In genomic region chr19:35404879-35405622, GRCh38 we compare ENCODE assay signal across 10 cellular contexts. TPM values are rescaled to one million over a fixed set of nuclear protein-coding genes. Genes with fewer than 3 reads are reported as not detected.
A peak's percentile ranks its signal among the peaks of the same experiment; 100 is the strongest.
DNase-seq lines count a peak whose midpoint lies in the region; ATAC-seq, FAIRE-seq and TF ChIP-seq lines count a peak whose summit lies in the region.
"Had no signal": no experiment of that assay in that cellular context is flagged by ENCODE, and none has a peak within 500 bp of the region (broad histone marks: within the 10 kb centered on the region; RNA-seq: fewer than 3 reads in every experiment).

No MANE protein-coding gene starts in this region.

- H3K4me3 Mint-ChIP-seq in CD8-positive, alpha-beta T cell, result no peak overlapping the region

- no peak overlapping the region for H3K27ac Mint-ChIP-seq in CD8-positive, alpha-beta T cell

- POLR2A ChIA-PET in HEK293T (lab: Yijun Ruan, JAX), result no interaction called here
- POLR2A ChIA-PET in CD8-positive, alpha-beta T cell (lab: Charles Lee), result no interaction called here

- H3K27ac ChIP-seq in CD8-positive, alpha-beta T cell (ENCODE audit: low read depth, low read length), result no peak overlapping the region

- no peaks in the 10 kb centered on the region for H3K4me1 Mint-ChIP-seq in CD8-positive, alpha-beta T cell (ENCODE audit: low read depth)

- no peak overlapping the region for H3K4me3 ChIP-seq in CD8-positive, alpha-beta T cell (ENCODE audit: low read depth, low read length)

- intact Hi-C loops in CD8-positive, alpha-beta T cell (cut with DNase I, micrococcal nuclease), result loop anchor here in 1 of 2 experiments (10.0 kb wide), 1 partner anchor 60 kb away; no protein-coding TSS in a partner anchor

- FAIRE-seq in GM12892 (lab: Jason Lieb, UNC), result peak; percentile 94
- FAIRE-seq: endothelial cell of umbilical vein had no signal

- H3K36me3 Mint-ChIP-seq in CD8-positive, alpha-beta T cell, result no peaks in the 10 kb centered on the region

- H3K4me1 ChIP-seq in CD8-positive, alpha-beta T cell (ENCODE audit: insufficient read depth, low read length), result no peaks in the 10 kb centered on the region

- peak; percentile 54 for DNase-seq in GM12892 (ENCODE audit: insufficient read length)
- DNase-seq in activated CD4-positive, alpha-beta T cell treated with anti-CD3 and anti-CD28 coated beads, Interleukin-2, amount 50 U/mL, for 48 hours, result peak; percentile 73 to 82
- peak; percentile 50 for DNase-seq in myocyte (ENCODE audit: low read depth)
- DNase-seq in ureter (ENCODE audit: low spot score), result no peak
- no peak for DNase-seq in HEK293T (ENCODE audit: extremely low spot score)
- no peak for DNase-seq in CD8-positive, alpha-beta T cell
- DNase-seq in NOMO-1 treated with DMSO at 0.1 percent for 48 hours (lab: John Stamatoyannopoulos, UW; ENCODE audit: unreplicated experiment), result no peak

- TF ChIP-seq CTCF in CD8-positive, alpha-beta T cell (IDR thresholded peaks at IDR 0.05), result no peak

- ATAC-seq in HG02588 (IDR thresholded peaks at IDR 0.05; ENCODE audit: unreplicated experiment), result peak; percentile 59
- no peak for ATAC-seq in CD8-positive, alpha-beta T cell

- H3K9me3 Mint-ChIP-seq in CD8-positive, alpha-beta T cell, result no peaks in the 10 kb centered on the region

- CTCF ChIA-PET in HEK293T (lab: Yijun Ruan, JAX), result no interaction called here
- CTCF ChIA-PET in CD8-positive, alpha-beta T cell (lab: Charles Lee), result no interaction called here

- H3K27me3 ChIP-seq in CD8-positive, alpha-beta T cell (ENCODE audit: insufficient read depth, low read length), result no peaks in the 10 kb centered on the region

- H3K36me3 ChIP-seq in CD8-positive, alpha-beta T cell (ENCODE audit: insufficient read depth, low read length), result no peaks in the 10 kb centered on the region

- peaks cover 2% of the 10 kb centered on the region for H3K27me3 Mint-ChIP-seq in CD8-positive, alpha-beta T cell (ENCODE audit: low read depth)

- no peaks in the 10 kb centered on the region for H3K9me3 ChIP-seq in CD8-positive, alpha-beta T cell (ENCODE audit: low read length)

- no peak for TF ChIP-seq POLR2A in GM12892 (IDR thresholded peaks at IDR 0.05; ENCODE audit: low read depth, low read length)

TF ChIP-seq in HEK293T, 16 proteins besides CTCF, POLR2A, EP300 and RAD21:
- TF ChIP-seq PKNOX1 (IDR thresholded peaks at IDR 0.05), result no peak
- no peak for TF ChIP-seq TARDBP (IDR thresholded peaks at IDR 0.05)
- no peak for TF ChIP-seq NFRKB (IDR thresholded peaks at IDR 0.05)
- TF ChIP-seq LEF1 (IDR thresholded peaks at IDR 0.05; ENCODE audit: borderline replicate concordance), result no peak
- no peak for TF ChIP-seq SP1 (IDR thresholded peaks at IDR 0.05)
- no peak for TF ChIP-seq ELF4 (IDR thresholded peaks at IDR 0.05)
- no peak for TF ChIP-seq BHLHE40 (IDR thresholded peaks at IDR 0.05; ENCODE audit: borderline replicate concordance)
- TF ChIP-seq CTBP1 (IDR thresholded peaks at IDR 0.05; ENCODE audit: borderline replicate concordance), result no peak

RNA-seq across cellular contexts. Expression of gene GPR42, which starts 34.2 kb away (rescaled TPM):
- not detected for polyA plus RNA-seq in GM12892 (2012; ENCODE audit: missing spikeins)
- total RNA-seq in myocyte (not detected in 2 replicates), ureter (not detected)
- not detected for polyA plus RNA-seq in myocyte (2012)
- total RNA-seq in CD8-positive, alpha-beta T cell, result not detected
- total RNA-seq: endothelial cell of umbilical vein, NCI-H460 had no signal
- polyA plus RNA-seq: endothelial cell of umbilical vein had no signal

RNA-seq across cellular contexts. Expression of gene FFAR2, which starts 43.0 kb away (rescaled TPM):
- polyA plus RNA-seq in GM12892 (2012; ENCODE audit: missing spikeins), result 1.6 TPM
- total RNA-seq in myocyte (not detected in 2 replicates), ureter (0.36 TPM)
- polyA plus RNA-seq in myocyte (2012), result not detected
- under 1 TPM in 1 of 2 experiments, not detected in 1; 0.17 TPM for total RNA-seq in CD8-positive, alpha-beta T cell
- total RNA-seq: endothelial cell of umbilical vein, NCI-H460 had no signal
- polyA plus RNA-seq: endothelial cell of umbilical vein had no signal

RNA-seq across cellular contexts. Expression of gene FFAR3, which starts 46.8 kb away (rescaled TPM):
- not detected for polyA plus RNA-seq in GM12892 (2012; ENCODE audit: missing spikeins)
- total RNA-seq in myocyte (not detected in 2 replicates), ureter (not detected)
- polyA plus RNA-seq in myocyte (2012), result not detected
- total RNA-seq in CD8-positive, alpha-beta T cell, result not detected
- total RNA-seq: endothelial cell of umbilical vein, NCI-H460 had no signal
- polyA plus RNA-seq: endothelial cell of umbilical vein had no signal

RNA-seq across cellular contexts. Expression of gene FFAR1, which starts 57.3 kb away (rescaled TPM):
- polyA plus RNA-seq in GM12892 (2012; ENCODE audit: missing spikeins), result 1.3 TPM
- total RNA-seq in myocyte, result not detected in 2 replicates
- not detected for polyA plus RNA-seq in myocyte (2012)
- total RNA-seq in ureter, result not detected
- total RNA-seq in CD8-positive, alpha-beta T cell, result 1 to 10 TPM in 1 of 2 experiments, under 1 TPM in 1; 0.92 to 1.4 TPM
- total RNA-seq: endothelial cell of umbilical vein, NCI-H460 had no signal
- polyA plus RNA-seq: endothelial cell of umbilical vein had no signal

Comparison
In these comparisons a context has a peak if more than half of its experiments do, and no peak if none do; other contexts are left out.
1. DNase-seq: peak in GM12892 (single experiment), activated CD4-positive, alpha-beta T cell treated with anti-CD3 and anti-CD28 coated beads, Interleukin-2, amount 50 U/mL, for 48 hours (2 of 2) and myocyte (single experiment); none in ureter (single experiment), HEK293T (single experiment), CD8-positive, alpha-beta T cell (0 of 7) and NOMO-1 treated with DMSO at 0.1 percent for 48 hours (single experiment).